In the genomic region with DNA sequence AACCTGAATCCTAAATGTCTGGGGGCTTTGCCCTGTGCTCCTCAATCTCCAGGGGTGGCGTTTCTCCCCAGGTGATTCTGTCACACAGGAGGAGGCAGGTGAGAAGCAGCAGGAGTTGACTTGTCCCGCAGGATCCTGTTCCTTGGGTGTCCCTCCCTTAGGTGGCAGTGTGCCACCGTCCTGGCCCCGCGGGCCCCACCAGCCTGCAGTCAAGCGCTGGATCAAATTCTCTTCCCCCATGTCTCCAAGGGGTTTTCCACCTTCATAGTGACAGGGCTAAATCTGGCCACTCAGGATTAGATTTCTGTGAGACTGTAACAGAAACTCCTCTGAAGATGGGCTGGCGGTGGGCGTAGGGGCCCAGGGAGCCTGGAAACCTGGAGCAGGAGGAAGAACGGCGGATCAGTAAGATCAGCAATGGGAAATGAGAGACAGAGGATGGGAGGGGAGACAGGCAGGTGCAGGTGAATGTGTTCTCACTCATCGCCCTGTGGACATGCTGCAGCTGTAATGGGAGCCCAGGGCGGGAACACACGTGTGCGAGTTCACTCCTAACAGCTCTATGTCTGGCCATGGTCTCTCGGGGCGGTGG, we compare ENCODE assay signal across 22 cellular contexts.
DNase-seq lines count a peak whose midpoint lies in the region; ATAC-seq and TF ChIP-seq lines count a peak whose summit lies in the region.
"Had no signal": no experiment of that assay in that cellular context is flagged by ENCODE, and none has a peak within 500 bp of the region (broad histone marks: within the 10 kb centered on the region; RNA-seq: fewer than 3 reads in every experiment).

No MANE protein-coding gene starts in this region.

- H3K27ac ChIP-seq in smooth muscle cell (ENCODE audit: low read depth) = no peak overlapping the region

- no peaks in the 10 kb centered on the region for H3K36me3 ChIP-seq in smooth muscle cell (ENCODE audit: low read depth)
- H3K36me3 ChIP-seq: BE2C, MG63 had no signal

- H2AFZ ChIP-seq in smooth muscle cell (ENCODE audit: low read depth) = no peak overlapping the region

- H3K4me1 ChIP-seq in smooth muscle cell (ENCODE audit: low read depth) = no peaks in the 10 kb centered on the region
- H3K4me1 ChIP-seq: BE2C had no signal

- H3K4me1 Mint-ChIP-seq in WTC11 = peaks cover 4% of the 10 kb centered on the region; the same call in 1 of the 2 replicates
- peaks cover 4% of the 10 kb centered on the region for H3K4me1 Mint-ChIP-seq in nephron progenitor cell
- H3K4me1 Mint-ChIP-seq: CD4-positive, CD25-positive, alpha-beta regulatory T cell had no signal

- DNase-seq in NCI-H748 (lab: John Stamatoyannopoulos, UW; ENCODE audit: unreplicated experiment) (peak; percentile 18), NCI-H748 treated with DMSO at 0.1 percent for 48 hours (lab: John Stamatoyannopoulos, UW) (no peak), WTC11 (ENCODE audit: low spot score) (no peak), left kidney (ENCODE audit: low read depth, low spot score) (peak; percentile 78), smooth muscle cell (lab: John Stamatoyannopoulos, UW; ENCODE audit: unreplicated experiment) (no peak), sciatic nerve (ENCODE audit: low spot score) (no peak), nephron progenitor cell (no peak)
- DNase-seq: 8988T; BE2C; CD4-positive, CD25-positive, alpha-beta regulatory T cell; COR-L47; GF-D8; Kasumi-1; MG63; NCI-H1092; NCI-H1436 treated with DMSO at 0.1 percent for 48 hours; NCI-H2029 treated with DMSO at 0.1 percent for 48 hours; NCI-H774; OCI-M1; SHP77 treated with DMSO at 0.1 percent for 48 hours; SK-N-SH had no signal

- H3K36me3 Mint-ChIP-seq in WTC11 = no peaks in the 10 kb centered on the region
- no peaks in the 10 kb centered on the region for H3K36me3 Mint-ChIP-seq in nephron progenitor cell (ENCODE audit: low read depth)
- H3K36me3 Mint-ChIP-seq: CD4-positive, CD25-positive, alpha-beta regulatory T cell had no signal

- H3K9me3 ChIP-seq in smooth muscle cell (replicated peaks; ENCODE audit: low read depth) = no peaks in the 10 kb centered on the region
- H3K9me3 ChIP-seq: BE2C, MG63, SK-N-SH had no signal

- H3K27ac Mint-ChIP-seq in WTC11 (no peak overlapping the region), nephron progenitor cell (no peak overlapping the region)
- H3K27ac Mint-ChIP-seq: CD4-positive, CD25-positive, alpha-beta regulatory T cell had no signal

- H3K4me3 Mint-ChIP-seq in WTC11 = no peak overlapping the region
- H3K4me3 Mint-ChIP-seq in nephron progenitor cell = no peak overlapping the region
- H3K4me3 Mint-ChIP-seq: CD4-positive, CD25-positive, alpha-beta regulatory T cell had no signal

- H3K4me2 ChIP-seq in smooth muscle cell = peak overlapping the region; percentile 70
- H3K4me2 ChIP-seq: SK-N-SH had no signal

- POLR2A ChIA-PET in WTC11 (lab: Charles Lee) = no interaction called here

- H3K9me3 Mint-ChIP-seq in WTC11 = no peaks in the 10 kb centered on the region; the same call in 1 of the 2 replicates
- peaks cover 9% of the 10 kb centered on the region for H3K9me3 Mint-ChIP-seq in nephron progenitor cell

- TF ChIP-seq CTCF in WTC11 (IDR thresholded peaks at IDR 0.05) (no peak), smooth muscle cell (IDR thresholded peaks at IDR 0.05; ENCODE audit: borderline replicate concordance, insufficient read depth, poor library complexity, severe bottlenecking) (no peak), nephron progenitor cell (IDR thresholded peaks at IDR 0.05) (no peak)

- intact Hi-C loops in sciatic nerve (cut with DNase I) = no loop called here

- H3K9ac ChIP-seq in smooth muscle cell (ENCODE audit: low read depth) = no peak overlapping the region
- H3K9ac ChIP-seq: SK-N-SH had no signal

- 94% methylated on average over 16 of the region's 16 CpGs for WGBS in smooth muscle cell (ENCODE audit: low lambda C conversion rate)

- no peak for ATAC-seq in WTC11
- no peak for ATAC-seq in sciatic nerve
- ATAC-seq in GM18868 (IDR thresholded peaks at IDR 0.05; ENCODE audit: unreplicated experiment) = no peak

- peaks cover 4% of the 10 kb centered on the region for H3K27me3 ChIP-seq in smooth muscle cell (ENCODE audit: low read depth)
- H3K27me3 ChIP-seq: BE2C, MG63 had no signal

- no peaks in the 10 kb centered on the region for H3K79me2 ChIP-seq in smooth muscle cell (ENCODE audit: low read depth)

- no peaks in the 10 kb centered on the region; the same call in 1 of the 2 replicates for H3K27me3 Mint-ChIP-seq in WTC11 (ENCODE audit: low read depth)
- peaks cover 7% of the 10 kb centered on the region for H3K27me3 Mint-ChIP-seq in nephron progenitor cell (ENCODE audit: low read depth, poor library complexity)
- H3K27me3 Mint-ChIP-seq: CD4-positive, CD25-positive, alpha-beta regulatory T cell had no signal

- H3K4me3 ChIP-seq in smooth muscle cell = no peak overlapping the region
- H3K4me3 ChIP-seq: MG63 had no signal

- CTCF ChIA-PET in WTC11 (lab: Charles Lee) = no interaction called here

- H4K20me1 ChIP-seq in smooth muscle cell (ENCODE audit: low read depth) = no peaks in the 10 kb centered on the region

- peaks cover 12% of the 10 kb centered on the region for H3F3A ChIP-seq in smooth muscle cell (ENCODE audit: low read depth)

TF ChIP-seq in WTC11, 78 proteins besides CTCF, POLR2A, EP300 and RAD21:
- TF ChIP-seq, protein P1, sequence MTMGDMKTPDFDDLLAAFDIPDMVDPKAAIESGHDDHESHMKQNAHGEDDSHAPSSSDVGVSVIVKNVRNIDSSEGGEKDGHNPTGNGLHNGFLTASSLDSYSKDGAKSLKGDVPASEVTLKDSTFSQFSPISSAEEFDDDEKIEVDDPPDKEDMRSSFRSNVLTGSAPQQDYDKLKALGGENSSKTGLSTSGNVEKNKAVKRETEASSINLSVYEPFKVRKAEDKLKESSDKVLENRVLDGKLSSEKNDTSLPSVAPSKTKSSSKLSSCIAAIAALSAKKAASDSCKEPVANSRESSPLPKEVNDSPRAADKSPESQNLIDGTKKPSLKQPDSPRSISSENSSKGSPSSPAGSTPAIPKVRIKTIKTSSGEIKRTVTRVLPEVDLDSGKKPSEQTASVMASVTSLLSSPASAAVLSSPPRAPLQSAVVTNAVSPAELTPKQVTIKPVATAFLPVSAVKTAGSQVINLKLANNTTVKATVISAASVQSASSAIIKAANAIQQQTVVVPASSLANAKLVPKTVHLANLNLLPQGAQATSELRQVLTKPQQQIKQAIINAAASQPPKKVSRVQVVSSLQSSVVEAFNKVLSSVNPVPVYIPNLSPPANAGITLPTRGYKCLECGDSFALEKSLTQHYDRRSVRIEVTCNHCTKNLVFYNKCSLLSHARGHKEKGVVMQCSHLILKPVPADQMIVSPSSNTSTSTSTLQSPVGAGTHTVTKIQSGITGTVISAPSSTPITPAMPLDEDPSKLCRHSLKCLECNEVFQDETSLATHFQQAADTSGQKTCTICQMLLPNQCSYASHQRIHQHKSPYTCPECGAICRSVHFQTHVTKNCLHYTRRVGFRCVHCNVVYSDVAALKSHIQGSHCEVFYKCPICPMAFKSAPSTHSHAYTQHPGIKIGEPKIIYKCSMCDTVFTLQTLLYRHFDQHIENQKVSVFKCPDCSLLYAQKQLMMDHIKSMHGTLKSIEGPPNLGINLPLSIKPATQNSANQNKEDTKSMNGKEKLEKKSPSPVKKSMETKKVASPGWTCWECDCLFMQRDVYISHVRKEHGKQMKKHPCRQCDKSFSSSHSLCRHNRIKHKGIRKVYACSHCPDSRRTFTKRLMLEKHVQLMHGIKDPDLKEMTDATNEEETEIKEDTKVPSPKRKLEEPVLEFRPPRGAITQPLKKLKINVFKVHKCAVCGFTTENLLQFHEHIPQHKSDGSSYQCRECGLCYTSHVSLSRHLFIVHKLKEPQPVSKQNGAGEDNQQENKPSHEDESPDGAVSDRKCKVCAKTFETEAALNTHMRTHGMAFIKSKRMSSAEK (CRISPR knock-in tag; IDR thresholded peaks at IDR 0.05; ENCODE audit: borderline replicate concordance) = no peak
- TF ChIP-seq, protein P2, sequence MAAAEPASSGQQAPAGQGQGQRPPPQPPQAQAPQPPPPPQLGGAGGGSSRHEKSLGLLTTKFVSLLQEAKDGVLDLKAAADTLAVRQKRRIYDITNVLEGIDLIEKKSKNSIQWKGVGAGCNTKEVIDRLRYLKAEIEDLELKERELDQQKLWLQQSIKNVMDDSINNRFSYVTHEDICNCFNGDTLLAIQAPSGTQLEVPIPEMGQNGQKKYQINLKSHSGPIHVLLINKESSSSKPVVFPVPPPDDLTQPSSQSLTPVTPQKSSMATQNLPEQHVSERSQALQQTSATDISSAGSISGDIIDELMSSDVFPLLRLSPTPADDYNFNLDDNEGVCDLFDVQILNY (CRISPR knock-in tag; IDR thresholded peaks at IDR 0.05) = no peak
- peak; percentile 79 for TF ChIP-seq ZNF317 (CRISPR knock-in tag; IDR thresholded peaks at IDR 0.05; ENCODE audit: borderline replicate concordance, low read depth)
- TF ChIP-seq, protein P3, sequence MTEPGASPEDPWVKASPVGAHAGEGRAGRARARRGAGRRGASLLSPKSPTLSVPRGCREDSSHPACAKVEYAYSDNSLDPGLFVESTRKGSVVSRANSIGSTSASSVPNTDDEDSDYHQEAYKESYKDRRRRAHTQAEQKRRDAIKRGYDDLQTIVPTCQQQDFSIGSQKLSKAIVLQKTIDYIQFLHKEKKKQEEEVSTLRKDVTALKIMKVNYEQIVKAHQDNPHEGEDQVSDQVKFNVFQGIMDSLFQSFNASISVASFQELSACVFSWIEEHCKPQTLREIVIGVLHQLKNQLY (CRISPR knock-in tag; IDR thresholded peaks at IDR 0.05) = no peak
- TF ChIP-seq, protein P4, sequence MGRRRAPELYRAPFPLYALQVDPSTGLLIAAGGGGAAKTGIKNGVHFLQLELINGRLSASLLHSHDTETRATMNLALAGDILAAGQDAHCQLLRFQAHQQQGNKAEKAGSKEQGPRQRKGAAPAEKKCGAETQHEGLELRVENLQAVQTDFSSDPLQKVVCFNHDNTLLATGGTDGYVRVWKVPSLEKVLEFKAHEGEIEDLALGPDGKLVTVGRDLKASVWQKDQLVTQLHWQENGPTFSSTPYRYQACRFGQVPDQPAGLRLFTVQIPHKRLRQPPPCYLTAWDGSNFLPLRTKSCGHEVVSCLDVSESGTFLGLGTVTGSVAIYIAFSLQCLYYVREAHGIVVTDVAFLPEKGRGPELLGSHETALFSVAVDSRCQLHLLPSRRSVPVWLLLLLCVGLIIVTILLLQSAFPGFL (CRISPR knock-in tag; IDR thresholded peaks at IDR 0.05; ENCODE audit: borderline replicate concordance) = no peak
- TF ChIP-seq, protein P5, sequence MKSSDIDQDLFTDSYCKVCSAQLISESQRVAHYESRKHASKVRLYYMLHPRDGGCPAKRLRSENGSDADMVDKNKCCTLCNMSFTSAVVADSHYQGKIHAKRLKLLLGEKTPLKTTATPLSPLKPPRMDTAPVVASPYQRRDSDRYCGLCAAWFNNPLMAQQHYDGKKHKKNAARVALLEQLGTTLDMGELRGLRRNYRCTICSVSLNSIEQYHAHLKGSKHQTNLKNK (CRISPR knock-in tag; IDR thresholded peaks at IDR 0.05) = no peak
TF ChIP-seq in WTC11: peak in this region for 1.

Comparison
In these comparisons a context has a peak if more than half of its experiments do, and no peak if none do; other contexts are left out.
1. DNase-seq: peak in NCI-H748 (single experiment) and left kidney (single experiment); none in NCI-H748 treated with DMSO at 0.1 percent for 48 hours (single experiment), WTC11 (single experiment), smooth muscle cell (single experiment), sciatic nerve (single experiment) and nephron progenitor cell (single experiment).